ENCODE assay signal across 12 cellular contexts in genomic region chr20:10982692-10983091, GRCh38.
DNase-seq lines count a peak whose midpoint lies in the region; ATAC-seq, FAIRE-seq and TF ChIP-seq lines count a peak whose summit lies in the region.
"Had no signal": no experiment of that assay in that cellular context is flagged by ENCODE, and none has a peak within 500 bp of the region (broad histone marks: within the 10 kb centered on the region; RNA-seq: fewer than 3 reads in every experiment).

No MANE protein-coding gene starts in this region.

- FAIRE-seq in D721Med (lab: Jason Lieb, UNC), result no peak

- no peak overlapping the region for H3K4me3 ChIP-seq in AG04449 (ENCODE audit: low read depth, low read length)
- H3K4me3 ChIP-seq: SK-N-MC had no signal

- H3K4me3 Mint-ChIP-seq in mesothelial cell of epicardium, result no peak overlapping the region
- H3K4me3 Mint-ChIP-seq: activated T-helper 17 cell treated with anti-CD3 and anti-CD28 coated beads, Interleukin-2, amount 50 U/mL, for 72 hours had no signal

- H3K4me1 Mint-ChIP-seq in mesothelial cell of epicardium, result peaks cover 17% of the 10 kb centered on the region
- H3K4me1 Mint-ChIP-seq: activated T-helper 17 cell treated with anti-CD3 and anti-CD28 coated beads, Interleukin-2, amount 50 U/mL, for 72 hours had no signal

- H3K27me3 Mint-ChIP-seq in mesothelial cell of epicardium (ENCODE audit: low read depth), result no peaks in the 10 kb centered on the region
- H3K27me3 Mint-ChIP-seq: activated T-helper 17 cell treated with anti-CD3 and anti-CD28 coated beads, Interleukin-2, amount 50 U/mL, for 72 hours had no signal

- ATAC-seq in HG02610 (IDR thresholded peaks at IDR 0.05; ENCODE audit: unreplicated experiment), result no peak
- ATAC-seq: activated T-helper 17 cell treated with anti-CD3 and anti-CD28 coated beads, Interleukin-2, amount 50 U/mL, for 72 hours had no signal

- no peaks in the 10 kb centered on the region for H3K9me3 Mint-ChIP-seq in mesothelial cell of epicardium

- peak; percentile 84 for DNase-seq in AG04449 (ENCODE audit: low read depth, low spot score)
- DNase-seq in OCI-M1 (lab: John Stamatoyannopoulos, UW), result peak; percentile 7
- DNase-seq in fibroblast of gingiva (ENCODE audit: low read depth), result peak; percentile 84
- DNase-seq in mesothelial cell of epicardium (ENCODE audit: low spot score in 2 of 2, unreplicated experiment in 2 of 2), result no peak
- no peak for DNase-seq in NCI-H1694 treated with DMSO at 0.1 percent for 48 hours (lab: John Stamatoyannopoulos, UW)
- no peak for DNase-seq in NCI-H748 (lab: John Stamatoyannopoulos, UW; ENCODE audit: unreplicated experiment)
- DNase-seq in D721Med (ENCODE audit: insufficient read length, low spot score), result no peak
- DNase-seq: NCI-H1436 treated with DMSO at 0.1 percent for 48 hours; stimulated activated CD4-positive, alpha-beta T cell treated with anti-CD3 and anti-CD28 coated beads, Interleukin-1b, Interleukin-23, amount 100 ng/mL, for 48 hours had no signal

- CTCF ChIA-PET in AG04449 (lab: Yijun Ruan, JAX), result interaction anchor here (1.4 kb wide), 1 partner anchor 9 kb away, joined by 7 read pairs; no protein-coding TSS in a partner anchor

- TF ChIP-seq CTCF in AG04449 (IDR thresholded peaks at IDR 0.05; ENCODE audit: insufficient read depth, low read length, missing control alignments) (no peak), mesothelial cell of epicardium (IDR thresholded peaks at IDR 0.05; ENCODE audit: unreplicated experiment) (no peak), D721Med (IDR thresholded peaks at IDR 0.05; ENCODE audit: insufficient read depth, missing control alignments) (no peak)

- peak overlapping the region; percentile 60 for H3K27ac Mint-ChIP-seq in mesothelial cell of epicardium
- H3K27ac Mint-ChIP-seq: activated T-helper 17 cell treated with anti-CD3 and anti-CD28 coated beads, Interleukin-2, amount 50 U/mL, for 72 hours had no signal

- POLR2A ChIA-PET in AG04449 (lab: Yijun Ruan, JAX), result interaction anchor here (0.9 kb wide), 1 partner anchor 285 kb away, joined by 5 read pairs; no protein-coding TSS in a partner anchor

- H3K36me3 Mint-ChIP-seq in mesothelial cell of epicardium, result no peaks in the 10 kb centered on the region

Comparison
In these comparisons a context has a peak if more than half of its experiments do, and no peak if none do; other contexts are left out.
1. DNase-seq: peak in AG04449 (single experiment), OCI-M1 (single experiment) and fibroblast of gingiva (single experiment); none in mesothelial cell of epicardium (0 of 2), NCI-H1694 treated with DMSO at 0.1 percent for 48 hours (single experiment), NCI-H748 (single experiment) and D721Med (single experiment).